In genomic region chr2:61151434-61151833, GRCh38 we compare ENCODE assay signal across 18 cellular contexts. TPM values are rescaled to one million over a fixed set of nuclear protein-coding genes. Genes with fewer than 3 reads are reported as not detected.
DNase-seq lines count a peak whose midpoint lies in the region; ATAC-seq and TF ChIP-seq lines count a peak whose summit lies in the region.
"Had no signal": no experiment of that assay in that cellular context is flagged by ENCODE, and none has a peak within 500 bp of the region (broad histone marks: within the 10 kb centered on the region; RNA-seq: fewer than 3 reads in every experiment).

No MANE protein-coding gene starts in this region.

- no peak overlapping the region for H2BK120ac ChIP-seq in neuronal stem cell (ENCODE audit: low read depth, low read length)

- H3K9me3 ChIP-seq in GM23248 (ENCODE audit: low read depth) = no peaks in the 10 kb centered on the region
- H3K9me3 ChIP-seq in neuronal stem cell (replicated peaks in 1 of 2; ENCODE audit: control insufficient read depth in 2 of 2, insufficient read depth in 1 of 2, low read depth in 1 of 2, low read length in 2 of 2) = peaks cover 0 to 7% of the 10 kb centered on the region in 2 donors

- H3F3A ChIP-seq in GM23248 (ENCODE audit: insufficient read depth) = no peaks in the 10 kb centered on the region

- H3K4me3 ChIP-seq in GM23248 = no peak overlapping the region
- H3K4me3 ChIP-seq in epithelial cell of esophagus (ENCODE audit: low read length) = no peak overlapping the region
- no peak overlapping the region for H3K4me3 ChIP-seq in neuronal stem cell (ENCODE audit: low read length in 2 of 2)
- H3K4me3 ChIP-seq: BLaER1 treated with 17β-estradiol and CSF1 and Interleukin-3, amounts not matched to agents 10 nM and 100 nM had no signal

- H4K91ac ChIP-seq in neuronal stem cell (ENCODE audit: low read depth, low read length, poor library complexity) = no peak overlapping the region

- no peak overlapping the region for H3K9ac ChIP-seq in GM23248
- no peak overlapping the region for H3K9ac ChIP-seq in neuronal stem cell (ENCODE audit: low read depth, low read length, poor library complexity)
- H3K9ac ChIP-seq: BLaER1 treated with 17β-estradiol and CSF1 and Interleukin-3, amounts not matched to agents 10 nM and 100 nM had no signal

- no peak overlapping the region for H2AK5ac ChIP-seq in neuronal stem cell (ENCODE audit: low read depth, low read length)

- H2AFZ ChIP-seq in GM23248 (no peak overlapping the region), neuronal stem cell (ENCODE audit: low read length) (no peak overlapping the region)

- no peaks in the 10 kb centered on the region for H3K27me3 ChIP-seq in GM23248 (replicated peaks; ENCODE audit: insufficient read depth)
- no peaks in the 10 kb centered on the region for H3K27me3 ChIP-seq in neuronal stem cell (ENCODE audit: control insufficient read depth in 3 of 3, insufficient read depth in 3 of 3, low read depth in 1 of 3, low read length in 3 of 3)
- H3K27me3 ChIP-seq: BLaER1 treated with 17β-estradiol and CSF1 and Interleukin-3, amounts not matched to agents 10 nM and 100 nM had no signal

- H4K20me1 ChIP-seq in GM23248 (ENCODE audit: insufficient read depth) = no peaks in the 10 kb centered on the region
- H4K20me1 ChIP-seq: BLaER1 treated with 17β-estradiol and CSF1 and Interleukin-3, amounts not matched to agents 10 nM and 100 nM had no signal

- H2BK5ac ChIP-seq in neuronal stem cell (ENCODE audit: low read length) = no peak overlapping the region

- TF ChIP-seq CTCF in epithelial cell of esophagus (IDR thresholded peaks at IDR 0.05; ENCODE audit: insufficient read depth, low read depth, low read length, missing control alignments) = no peak
- TF ChIP-seq CTCF in nephron progenitor cell (IDR thresholded peaks at IDR 0.05) = no peak

- H3K4me2 ChIP-seq in GM23248 (ENCODE audit: unreplicated experiment) (no peak overlapping the region), neuronal stem cell (ENCODE audit: insufficient read depth, low read length, poor library complexity, severe bottlenecking) (no peak overlapping the region)
- H3K4me2 ChIP-seq: BLaER1 treated with 17β-estradiol and CSF1 and Interleukin-3, amounts not matched to agents 10 nM and 100 nM had no signal

- no peaks in the 10 kb centered on the region for H3K79me2 ChIP-seq in GM23248 (ENCODE audit: insufficient read depth)

- H4K8ac ChIP-seq in neuronal stem cell (ENCODE audit: low read depth, low read length) = no peak overlapping the region

- H2BK12ac ChIP-seq in neuronal stem cell (ENCODE audit: low read length) = no peak overlapping the region

- peak; percentile 33 for DNase-seq in GM23248
- peak; percentile 25 for DNase-seq in RKO (ENCODE audit: low spot score)
- peak; percentile 41 for DNase-seq in epithelial cell of esophagus (ENCODE audit: low read depth)
- no peak for DNase-seq in nephron progenitor cell
- no peak for DNase-seq in neuronal stem cell (ENCODE audit: low spot score)
- DNase-seq in pons (ENCODE audit: low spot score) = no peak
- DNase-seq in midbrain (lab: John Stamatoyannopoulos, UW) = no peak
- DNase-seq: activated CD8-positive, alpha-beta T cell treated with anti-CD3 and anti-CD28 coated beads, Interleukin-2, amount 10 ng/mL, durations not matched to agents 7 days and 5 days; amygdala; foreskin melanocyte; NCI-H2081 treated with DMSO at 0.1 percent for 48 hours; NCI-H69; nucleus accumbens had no signal

- H3K79me1 ChIP-seq in neuronal stem cell (ENCODE audit: low read depth, low read length) = no peaks in the 10 kb centered on the region

- peak overlapping the region; percentile 78 for H3K27ac Mint-ChIP-seq in nephron progenitor cell
- H3K27ac Mint-ChIP-seq: activated CD8-positive, alpha-beta T cell treated with anti-CD3 and anti-CD28 coated beads, Interleukin-2, amount 10 ng/mL, durations not matched to agents 7 days and 5 days; activated T-helper 17 cell treated with anti-CD3 and anti-CD28 coated beads, Interleukin-2, amount 50 U/mL, for 72 hours; WTC11 had no signal

- H3K4me3 Mint-ChIP-seq in nephron progenitor cell = no peak overlapping the region
- H3K4me3 Mint-ChIP-seq: activated CD8-positive, alpha-beta T cell treated with anti-CD3 and anti-CD28 coated beads, Interleukin-2, amount 10 ng/mL, durations not matched to agents 7 days and 5 days; activated T-helper 17 cell treated with anti-CD3 and anti-CD28 coated beads, Interleukin-2, amount 50 U/mL, for 72 hours; WTC11 had no signal

- 89 to 100% methylated on average over 1 of the region's 1 CpG for WGBS in GM23248 (ENCODE audit: low coverage in 1 of 2, low lambda C conversion rate in 2 of 2, missing lambda C conversion rate in 2 of 2), 2 experiments
- WGBS in neuronal stem cell (ENCODE audit: extremely low coverage in 2 of 2, insufficient read length in 2 of 2, insufficient replicate concordance in 1 of 2), 2 donors = no CpG with 5 or more reads among the region's 1 CpG

- no peak overlapping the region for H3K18ac ChIP-seq in neuronal stem cell (ENCODE audit: low read length)

- H3K4me1 Mint-ChIP-seq in nephron progenitor cell = no peaks in the 10 kb centered on the region
- H3K4me1 Mint-ChIP-seq: activated T-helper 17 cell treated with anti-CD3 and anti-CD28 coated beads, Interleukin-2, amount 50 U/mL, for 72 hours; WTC11 had no signal

- no peaks in the 10 kb centered on the region for H3K9me2 ChIP-seq in GM23248 (ENCODE audit: insufficient read depth)

- H3K9me3 Mint-ChIP-seq in nephron progenitor cell = peaks cover 13% of the 10 kb centered on the region
- H3K9me3 Mint-ChIP-seq: activated T-helper 17 cell treated with anti-CD3 and anti-CD28 coated beads, Interleukin-2, amount 50 U/mL, for 72 hours; WTC11 had no signal

- H3K27me3 Mint-ChIP-seq in nephron progenitor cell (ENCODE audit: low read depth, poor library complexity) = peaks cover 6% of the 10 kb centered on the region
- H3K27me3 Mint-ChIP-seq: activated T-helper 17 cell treated with anti-CD3 and anti-CD28 coated beads, Interleukin-2, amount 50 U/mL, for 72 hours had no signal

- no peak for ATAC-seq in HG03571 (IDR thresholded peaks at IDR 0.05; ENCODE audit: unreplicated experiment)
- ATAC-seq: activated CD8-positive, alpha-beta T cell treated with anti-CD3 and anti-CD28 coated beads, Interleukin-2, amount 10 ng/mL, durations not matched to agents 7 days and 5 days; activated T-helper 17 cell treated with anti-CD3 and anti-CD28 coated beads, Interleukin-2, amount 50 U/mL, for 72 hours; Panc1; WTC11 had no signal

- H3K27ac ChIP-seq in GM23248 (no peak overlapping the region), neuronal stem cell (replicated peaks; ENCODE audit: low read length) (no peak overlapping the region)
- H3K27ac ChIP-seq: BLaER1 treated with 17β-estradiol and CSF1 and Interleukin-3, amounts not matched to agents 10 nM and 100 nM had no signal

- H3K4me1 ChIP-seq in GM23248 (ENCODE audit: insufficient read depth) (no peaks in the 10 kb centered on the region), neuronal stem cell (ENCODE audit: control insufficient read depth in 2 of 2, insufficient read depth in 1 of 2, low read depth in 1 of 2, low read length in 2 of 2) (no peaks in the 10 kb centered on the region)
- H3K4me1 ChIP-seq: BLaER1 treated with 17β-estradiol and CSF1 and Interleukin-3, amounts not matched to agents 10 nM and 100 nM had no signal

- in situ Hi-C loops in GM23248 (cut with MboI) = no loop called here

- H3K36me3 ChIP-seq in GM23248 (ENCODE audit: low read depth) (no peaks in the 10 kb centered on the region), neuronal stem cell (replicated peaks in 1 of 2; ENCODE audit: control insufficient read depth in 2 of 2, insufficient read depth in 2 of 2, low read length in 2 of 2) (peaks cover 8 to 27% of the 10 kb centered on the region in 2 donors)

- H2BK15ac ChIP-seq in neuronal stem cell (ENCODE audit: low read length) = no peak overlapping the region

- H3K14ac ChIP-seq in neuronal stem cell (ENCODE audit: low read length) = no peak overlapping the region

- peaks cover 52% of the 10 kb centered on the region for H3K36me3 Mint-ChIP-seq in nephron progenitor cell (ENCODE audit: low read depth)

- H3K4ac ChIP-seq in neuronal stem cell (ENCODE audit: low read length) = no peak overlapping the region

- no peak overlapping the region for H3K23ac ChIP-seq in neuronal stem cell (ENCODE audit: low read depth, low read length, poor library complexity)

RNA-seq across cellular contexts. Expression of gene C2orf74, which starts 10.6 kb away (rescaled TPM):
- 2.8 and 7.7 TPM in 2 replicates for total RNA-seq in GM23248 (2014; rRNA removed; shearing (Covaris generic))
- polyA plus RNA-seq in GM23248 (2016; fragmentation: Nextera tagmentation; extraction: Ambion mirVana) = 14.2 and 17.9 TPM in 2 replicates
- polyA plus RNA-seq in neuronal stem cell (2013, experiment 1 of 2) = 30.9 TPM
- 31.7 TPM for polyA plus RNA-seq in neuronal stem cell (2013, experiment 2 of 2)

Comparison
In these comparisons a context has a peak if more than half of its experiments do, and no peak if none do; other contexts are left out.
1. DNase-seq: peak in GM23248 (single experiment), RKO (single experiment) and epithelial cell of esophagus (single experiment); none in nephron progenitor cell (single experiment), neuronal stem cell (single experiment), pons (single experiment) and midbrain (single experiment).